ENCODE assay signal across 34 cellular contexts in the genomic region with DNA sequence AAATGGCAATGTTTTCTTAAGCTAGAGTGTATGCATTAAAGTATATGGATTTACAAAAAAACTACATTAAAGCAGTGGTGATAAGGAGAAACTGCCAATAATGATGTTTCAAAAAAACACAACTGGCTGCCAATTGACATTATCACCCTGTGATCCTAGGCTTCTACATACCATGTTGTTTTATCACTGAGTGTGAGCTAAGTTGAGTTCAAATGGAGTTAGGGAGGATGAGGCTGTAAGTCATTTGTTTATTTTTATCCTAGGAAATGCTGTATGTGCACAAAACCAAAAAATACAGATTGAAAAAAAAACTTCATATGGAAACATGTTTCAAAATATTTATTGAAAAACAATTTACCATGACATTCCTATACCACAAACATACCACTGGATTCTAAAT. TPM values are rescaled to one million over a fixed set of nuclear protein-coding genes. Genes with fewer than 3 reads are reported as not detected.
"Had no signal": no experiment of that assay in that cellular context is flagged by ENCODE, and none has a peak within 500 bp of the region (broad histone marks: within the 10 kb centered on the region; RNA-seq: fewer than 3 reads in every experiment).

No MANE protein-coding gene starts in this region.

- H3K4me3 Mint-ChIP-seq: activated B cell treated with CpG ODN at 0.5 μM for 24 hours; activated CD4-positive, alpha-beta memory T cell treated with anti-CD3 and anti-CD28 coated beads for 36 hours; activated naive CD4-positive, alpha-beta T cell treated with anti-CD3 and anti-CD28 coated beads, Interleukin-2, amount 50 U/mL, for 24 hours; activated naive CD8-positive, alpha-beta T cell treated with anti-CD3 and anti-CD28 coated beads, Interleukin-2, amount 10 ng/mL, durations not matched to agents 7 days and 5 days; central memory CD8-positive, alpha-beta T cell had no signal

- H3K4me3 ChIP-seq: ascending aorta, cardiac muscle cell, MG63, SJSA1 had no signal

- H3K27ac ChIP-seq: ascending aorta, SJSA1, VCaP had no signal

- H3K27ac Mint-ChIP-seq: activated B cell treated with CpG ODN at 0.5 μM for 24 hours; activated CD4-positive, alpha-beta memory T cell treated with anti-CD3 and anti-CD28 coated beads for 36 hours; activated naive CD4-positive, alpha-beta T cell treated with anti-CD3 and anti-CD28 coated beads, Interleukin-2, amount 50 U/mL, for 24 hours; activated naive CD8-positive, alpha-beta T cell treated with anti-CD3 and anti-CD28 coated beads, Interleukin-2, amount 10 ng/mL, durations not matched to agents 7 days and 5 days had no signal

- H3K9me3 ChIP-seq: ascending aorta, MG63, SJSA1 had no signal

- H3K9me3 Mint-ChIP-seq: activated B cell treated with CpG ODN at 0.5 μM for 24 hours; activated CD4-positive, alpha-beta memory T cell treated with anti-CD3 and anti-CD28 coated beads for 36 hours; activated naive CD4-positive, alpha-beta T cell treated with anti-CD3 and anti-CD28 coated beads, Interleukin-2, amount 50 U/mL, for 24 hours; activated naive CD8-positive, alpha-beta T cell treated with anti-CD3 and anti-CD28 coated beads, Interleukin-2, amount 10 ng/mL, durations not matched to agents 7 days and 5 days; central memory CD8-positive, alpha-beta T cell had no signal

- DNase-seq: activated B cell treated with CpG ODN at 0.5 μM for 24 hours; activated CD4-positive, alpha-beta memory T cell treated with anti-CD3 and anti-CD28 coated beads for 36 hours; activated CD4-positive, alpha-beta T cell treated with anti-CD3 and anti-CD28 coated beads for 4 hours; activated CD4-positive, alpha-beta T cell treated with anti-CD3 and anti-CD28 coated beads, Interleukin-2, amount 50 U/mL, for 1 hour; activated CD4-positive, CD25-positive, alpha-beta regulatory T cell treated with anti-CD3 and anti-CD28 coated beads, Interleukin-2, amount 50 U/mL, for 72 hours; activated CD8-positive, alpha-beta memory T cell treated with anti-CD3 and anti-CD28 coated beads, Interleukin-2, amount 50 U/mL, for 4 hours; activated effector memory CD4-positive, alpha-beta T cell treated with Interleukin-2 at 50 U/mL for 16 hours; activated naive CD4-positive, alpha-beta T cell; activated naive CD8-positive, alpha-beta T cell treated with anti-CD3 and anti-CD28 coated beads, Interleukin-2, amount 10 ng/mL, durations not matched to agents 7 days and 5 days; activated T-cell treated with anti-CD3 and anti-CD28 coated beads, Interleukin-2, amount 50 U/mL, for 48 hours; amygdala; Kasumi-1; MG63; MV-4-11; NCI-H1092; NCI-H1436 treated with DMSO at 0.1 percent for 48 hours; NCI-H1694 treated with DMSO at 0.1 percent for 48 hours; NCI-H2029; NCI-H345; NCI-H524 treated with DMSO at 0.1 percent for 48 hours; SHP77 treated with DMSO at 0.1 percent for 48 hours; T-helper 1 cell; T-helper 2 cell; T-helper 9 cell had no signal

- H3K4me1 Mint-ChIP-seq: activated B cell treated with CpG ODN at 0.5 μM for 24 hours; activated naive CD4-positive, alpha-beta T cell treated with anti-CD3 and anti-CD28 coated beads, Interleukin-2, amount 50 U/mL, for 24 hours; activated naive CD8-positive, alpha-beta T cell treated with anti-CD3 and anti-CD28 coated beads, Interleukin-2, amount 10 ng/mL, durations not matched to agents 7 days and 5 days; central memory CD8-positive, alpha-beta T cell had no signal

- ATAC-seq: Panc1, SK-N-SH treated with all-trans-retinoic acid at 6 μM for 48 hours had no signal

RNA-seq across cellular contexts. Expression of a gene that starts 22.9 kb away (rescaled TPM):
- total RNA-seq: activated CD4-positive, alpha-beta memory T cell treated with anti-CD3 and anti-CD28 coated beads for 36 hours; activated naive CD8-positive, alpha-beta T cell treated with anti-CD3 and anti-CD28 coated beads, Interleukin-2, amount 10 ng/mL, durations not matched to agents 7 days and 5 days; ascending aorta; cardiac muscle cell; NCI-H460; RPMI7951; SJSA1 had no signal
